Comparison of ENCODE assay signal across 2 cellular contexts in genomic region chr11:58765078-58765477, GRCh38.
A peak's percentile ranks its signal among the peaks of the same experiment; 100 is the strongest.
TF ChIP-seq lines count a peak whose summit lies in the region.

No MANE protein-coding gene starts in this region.

TF ChIP-seq in liver, 16 proteins besides CTCF, POLR2A, EP300 and RAD21:
- TF ChIP-seq HNF4A (conservative IDR thresholded peaks at IDR 0.05) (peak; percentile 57 to 72), JUND (IDR thresholded peaks at IDR 0.05) (peak in 1 of 2 donors; percentile 63), ATF3 (IDR thresholded peaks at IDR 0.05) (no peak), RXRA (IDR thresholded peaks at IDR 0.05) (peak; percentile 54 to 70), EGR1 (IDR thresholded peaks at IDR 0.05; ENCODE audit: low read depth in 2 of 2) (no peak), FOXA1 (IDR thresholded peaks at IDR 0.05) (peak; percentile 62), SP1 (IDR thresholded peaks at IDR 0.05) (peak; percentile 60), MAX (IDR thresholded peaks at IDR 0.05) (no peak), REST (IDR thresholded peaks at IDR 0.05) (peak; percentile 31), TAF1 (conservative IDR thresholded peaks at IDR 0.05) (no peak), NR2F2 (IDR thresholded peaks at IDR 0.05) (no peak), YY1 (IDR thresholded peaks at IDR 0.05) (peak; percentile 18), FOXA2 (IDR thresholded peaks at IDR 0.05) (no peak), HNF4G (IDR thresholded peaks at IDR 0.05) (no peak), GABPA (IDR thresholded peaks at IDR 0.05 in 1 of 2, conservative IDR thresholded peaks at IDR 0.05 in 1 of 2) (no peak), ZBTB33 (IDR thresholded peaks at IDR 0.05) (peak; percentile 17)
TF ChIP-seq in liver: peak in this region for 8.

TF ChIP-seq in HepG2, 621 proteins besides CTCF, POLR2A, EP300 and RAD21:
- TF ChIP-seq ZSCAN25 (CRISPR knock-in tag; IDR thresholded peaks at IDR 0.05), result no peak
- TF ChIP-seq ZNF276 (CRISPR knock-in tag; IDR thresholded peaks at IDR 0.05; ENCODE audit: low read depth), result no peak
- TF ChIP-seq ZXDC (CRISPR knock-in tag; IDR thresholded peaks at IDR 0.05), result no peak
- TF ChIP-seq BHLHE40 (IDR thresholded peaks at IDR 0.05; ENCODE audit: low read length), result no peak
- no peak for TF ChIP-seq NFKBIZ (CRISPR knock-in tag; IDR thresholded peaks at IDR 0.05)
- TF ChIP-seq ZNF547 (CRISPR knock-in tag; IDR thresholded peaks at IDR 0.05), result no peak
- TF ChIP-seq PRDM15 (CRISPR knock-in tag; IDR thresholded peaks at IDR 0.05), result no peak
- no peak for TF ChIP-seq ZNF878 (CRISPR knock-in tag; IDR thresholded peaks at IDR 0.05)
- no peak for TF ChIP-seq ZNF407 (CRISPR knock-in tag; IDR thresholded peaks at IDR 0.05; ENCODE audit: not compliant biosample characterization)
- no peak for TF ChIP-seq AGO2 (optimal IDR thresholded peaks at IDR 0.05; ENCODE audit: low read depth, low read length)
- no peak for TF ChIP-seq USF2 (IDR thresholded peaks at IDR 0.05; ENCODE audit: low read depth, low read length)
- TF ChIP-seq USF2 (CRISPR knock-in tag; IDR thresholded peaks at IDR 0.05; ENCODE audit: borderline replicate concordance), result no peak
- no peak for TF ChIP-seq NCOA5 (CRISPR knock-in tag; IDR thresholded peaks at IDR 0.05)
- TF ChIP-seq ZHX1 (CRISPR knock-in tag; IDR thresholded peaks at IDR 0.05; ENCODE audit: low read depth), result no peak
- no peak for TF ChIP-seq ZNF253 (CRISPR knock-in tag; IDR thresholded peaks at IDR 0.05; ENCODE audit: borderline replicate concordance)
- TF ChIP-seq KLF11 (CRISPR knock-in tag; IDR thresholded peaks at IDR 0.05), result no peak
- TF ChIP-seq ZBTB34 (CRISPR knock-in tag; IDR thresholded peaks at IDR 0.05), result no peak
- no peak for TF ChIP-seq SPEN (CRISPR knock-in tag; IDR thresholded peaks at IDR 0.05; ENCODE audit: low read depth)
- TF ChIP-seq ZBTB7A (CRISPR knock-in tag; IDR thresholded peaks at IDR 0.05), result no peak
- TF ChIP-seq ZUFSP (CRISPR knock-in tag; IDR thresholded peaks at IDR 0.05; ENCODE audit: borderline replicate concordance), result no peak
- TF ChIP-seq MTA3 (CRISPR knock-in tag; IDR thresholded peaks at IDR 0.05), result no peak
